ENCODE assay signal across 11 cellular contexts in the genomic region with DNA sequence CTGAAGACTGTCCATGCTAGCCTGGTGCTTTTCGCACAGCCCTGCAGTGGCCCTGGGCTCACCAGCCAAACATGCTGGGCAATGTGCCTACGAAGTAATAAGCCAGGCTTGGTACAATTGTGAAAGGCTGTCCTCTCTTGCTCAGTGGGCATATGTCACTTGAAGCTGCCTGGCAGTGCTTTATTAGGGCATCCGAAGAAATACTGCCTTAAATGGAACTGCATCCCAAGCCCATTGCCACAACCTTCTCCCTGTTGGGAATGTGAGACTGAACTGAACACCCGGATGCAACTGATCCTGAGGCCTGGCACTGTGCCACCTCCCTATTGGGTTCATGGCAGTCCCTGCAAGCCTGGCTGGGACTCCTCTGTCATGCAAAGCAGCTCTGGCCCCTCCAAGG. TPM values are rescaled to one million over a fixed set of nuclear protein-coding genes. Genes with fewer than 3 reads are reported as not detected.
DNase-seq lines count a peak whose midpoint lies in the region; ATAC-seq and TF ChIP-seq lines count a peak whose summit lies in the region.
"Had no signal": no experiment of that assay in that cellular context is flagged by ENCODE, and none has a peak within 500 bp of the region (broad histone marks: within the 10 kb centered on the region; RNA-seq: fewer than 3 reads in every experiment).

No MANE protein-coding gene starts in this region.

- no peak for ATAC-seq in HG02973 (IDR thresholded peaks at IDR 0.05; ENCODE audit: unreplicated experiment)

- peaks cover 47% of the 10 kb centered on the region for H3K4me1 ChIP-seq in adipocyte (ENCODE audit: control insufficient read depth, insufficient read depth, low read length)
- peaks cover 16% of the 10 kb centered on the region for H3K4me1 ChIP-seq in MM.1S (ENCODE audit: low read length)
- no peaks in the 10 kb centered on the region for H3K4me1 ChIP-seq in smooth muscle cell (ENCODE audit: low read depth)

- H3K4me2 ChIP-seq in MM.1S (ENCODE audit: low read depth, low read length) (no peak overlapping the region), smooth muscle cell (no peak overlapping the region)

- H3K9ac ChIP-seq in adipocyte (ENCODE audit: low read length) (peak overlapping the region; percentile 64), MM.1S (ENCODE audit: low read length) (no peak overlapping the region), smooth muscle cell (ENCODE audit: low read depth) (no peak overlapping the region)

- H3K27me3 ChIP-seq in adipocyte (replicated peaks; ENCODE audit: control insufficient read depth, insufficient read depth, low read length) (no peaks in the 10 kb centered on the region), MM.1S (replicated peaks; ENCODE audit: insufficient read depth, low read length) (no peaks in the 10 kb centered on the region), smooth muscle cell (ENCODE audit: low read depth) (no peaks in the 10 kb centered on the region)

- peak overlapping the region; percentile 80 to 89 (median 83) for H3K27ac Mint-ChIP-seq in IgD-negative memory B cell

- no peaks in the 10 kb centered on the region for H4K20me1 ChIP-seq in MM.1S (ENCODE audit: insufficient read depth, low read length)
- H4K20me1 ChIP-seq in smooth muscle cell (ENCODE audit: low read depth): no peaks in the 10 kb centered on the region

- H3F3A ChIP-seq in MM.1S (ENCODE audit: insufficient read depth, low read length) (peaks cover 13% of the 10 kb centered on the region; the same call in 1 of the 2 replicates), smooth muscle cell (ENCODE audit: low read depth) (no peaks in the 10 kb centered on the region)

- H3K9me2 ChIP-seq in MM.1S (replicated peaks; ENCODE audit: insufficient read depth, low read length): no peaks in the 10 kb centered on the region

- H3K9me3 Mint-ChIP-seq in IgD-negative memory B cell: no peaks in the 10 kb centered on the region
- H3K9me3 Mint-ChIP-seq: CD4-positive, alpha-beta T cell had no signal

- H2AFZ ChIP-seq in MM.1S (ENCODE audit: low read length): no peak overlapping the region
- H2AFZ ChIP-seq in smooth muscle cell (ENCODE audit: low read depth): no peak overlapping the region

- peak overlapping the region in 1 of 4 donors; percentile 73 for H3K4me3 Mint-ChIP-seq in IgD-negative memory B cell
- H3K4me3 Mint-ChIP-seq: CD4-positive, alpha-beta T cell had no signal

- H3K36me3 Mint-ChIP-seq in IgD-negative memory B cell: peaks cover 3% of the 10 kb centered on the region

- peaks cover 16 to 29% (median 20%) of the 10 kb centered on the region in 3 donors for H3K4me1 Mint-ChIP-seq in IgD-negative memory B cell

- DNase-seq in Ammon's horn (ENCODE audit: low spot score): peak; percentile 88
- no peak for DNase-seq in adipocyte (ENCODE audit: low read depth)
- peak; percentile 65 for DNase-seq in myocyte (ENCODE audit: low read depth)
- DNase-seq in MM.1S: no peak
- no peak for DNase-seq in smooth muscle cell (lab: John Stamatoyannopoulos, UW; ENCODE audit: unreplicated experiment)
- no peak for DNase-seq in HPDE6-E6E7 (ENCODE audit: extremely low spot score)
- DNase-seq: activated CD4-positive, alpha-beta T cell treated with anti-CD3 and anti-CD28 coated beads for 4 hours; CD4-positive, alpha-beta T cell; kidney had no signal

- H3K27me3 Mint-ChIP-seq in IgD-negative memory B cell: no peaks in the 10 kb centered on the region
- H3K27me3 Mint-ChIP-seq: CD4-positive, alpha-beta T cell had no signal

- H3K79me2 ChIP-seq in MM.1S (ENCODE audit: low read length): no peaks in the 10 kb centered on the region
- no peaks in the 10 kb centered on the region for H3K79me2 ChIP-seq in smooth muscle cell (ENCODE audit: low read depth)

- no peaks in the 10 kb centered on the region for H3K9me3 ChIP-seq in adipocyte (ENCODE audit: control insufficient read depth, low read length)
- H3K9me3 ChIP-seq in MM.1S (replicated peaks; ENCODE audit: insufficient read depth, low read length): no peaks in the 10 kb centered on the region
- no peaks in the 10 kb centered on the region for H3K9me3 ChIP-seq in smooth muscle cell (replicated peaks; ENCODE audit: low read depth)

- H3K27ac ChIP-seq in MM.1S (ENCODE audit: low read length) (no peak overlapping the region), smooth muscle cell (ENCODE audit: low read depth) (no peak overlapping the region)

- H3K4me3 ChIP-seq in adipocyte (ENCODE audit: low read length): no peak overlapping the region
- no peak overlapping the region for H3K4me3 ChIP-seq in MM.1S (ENCODE audit: low read length)
- H3K4me3 ChIP-seq in smooth muscle cell: no peak overlapping the region

- WGBS in smooth muscle cell (ENCODE audit: low lambda C conversion rate): 96% methylated on average over 4 of the region's 4 CpGs

- no peak for TF ChIP-seq CTCF in MM.1S (IDR thresholded peaks at IDR 0.05; ENCODE audit: low read length)
- no peak for TF ChIP-seq CTCF in smooth muscle cell (IDR thresholded peaks at IDR 0.05; ENCODE audit: borderline replicate concordance, insufficient read depth, poor library complexity, severe bottlenecking)

- H3K36me3 ChIP-seq in adipocyte (ENCODE audit: control insufficient read depth, insufficient read depth, low read length, severe bottlenecking) (peaks cover 37% of the 10 kb centered on the region), MM.1S (replicated peaks; ENCODE audit: insufficient read depth, low read length) (no peaks in the 10 kb centered on the region), smooth muscle cell (ENCODE audit: low read depth) (no peaks in the 10 kb centered on the region)

RNA-seq across cellular contexts. Expression of a gene that starts 15.9 kb away (rescaled TPM):
- polyA plus RNA-seq in IgD-negative memory B cell (542 TPM), smooth muscle cell (96.2 and 183 TPM in 2 replicates)
- total RNA-seq in myocyte (53.7 and 59.0 TPM in 2 replicates), smooth muscle cell (50.1 and 51.6 TPM in 2 replicates)
- 62.9 TPM for polyA plus RNA-seq in myocyte (2012)

RNA-seq across cellular contexts. Expression of a gene that starts 24.3 kb away (rescaled TPM):
- polyA plus RNA-seq in IgD-negative memory B cell: not detected
- total RNA-seq in myocyte: 4.9 and 5.3 TPM in 2 replicates
- 5.7 TPM for polyA plus RNA-seq in myocyte (2012)
- total RNA-seq in smooth muscle cell: not detected in 2 replicates
- polyA plus RNA-seq in smooth muscle cell: not detected in 2 replicates

RNA-seq across cellular contexts. Expression of a gene that starts 39.7 kb away (rescaled TPM):
- polyA plus RNA-seq in IgD-negative memory B cell (16.0 TPM), smooth muscle cell (15.2 and 16.4 TPM in 2 replicates)
- total RNA-seq in myocyte (19.4 and 28.6 TPM in 2 replicates), smooth muscle cell (13.3 and 28.2 TPM in 2 replicates)
- 23.8 TPM for polyA plus RNA-seq in myocyte (2012)

RNA-seq across cellular contexts. Expression of a gene that starts 39.9 kb away (rescaled TPM):
- polyA plus RNA-seq in IgD-negative memory B cell: 10.6 TPM
- total RNA-seq in myocyte: 37.4 and 39.9 TPM in 2 replicates
- polyA plus RNA-seq in myocyte (2012): 47.2 TPM
- total RNA-seq in smooth muscle cell: 24.1 and 29.9 TPM in 2 replicates
- 17.9 and 20.6 TPM in 2 replicates for polyA plus RNA-seq in smooth muscle cell

Comparison
In these comparisons a context has a peak if more than half of its experiments do, and no peak if none do; other contexts are left out.
1. DNase-seq: peak in Ammon's horn (single experiment) and myocyte (single experiment); none in adipocyte (single experiment), MM.1S (single experiment), smooth muscle cell (single experiment) and HPDE6-E6E7 (single experiment).